8 cellular contexts compared by ENCODE assay signal in the genomic region with DNA sequence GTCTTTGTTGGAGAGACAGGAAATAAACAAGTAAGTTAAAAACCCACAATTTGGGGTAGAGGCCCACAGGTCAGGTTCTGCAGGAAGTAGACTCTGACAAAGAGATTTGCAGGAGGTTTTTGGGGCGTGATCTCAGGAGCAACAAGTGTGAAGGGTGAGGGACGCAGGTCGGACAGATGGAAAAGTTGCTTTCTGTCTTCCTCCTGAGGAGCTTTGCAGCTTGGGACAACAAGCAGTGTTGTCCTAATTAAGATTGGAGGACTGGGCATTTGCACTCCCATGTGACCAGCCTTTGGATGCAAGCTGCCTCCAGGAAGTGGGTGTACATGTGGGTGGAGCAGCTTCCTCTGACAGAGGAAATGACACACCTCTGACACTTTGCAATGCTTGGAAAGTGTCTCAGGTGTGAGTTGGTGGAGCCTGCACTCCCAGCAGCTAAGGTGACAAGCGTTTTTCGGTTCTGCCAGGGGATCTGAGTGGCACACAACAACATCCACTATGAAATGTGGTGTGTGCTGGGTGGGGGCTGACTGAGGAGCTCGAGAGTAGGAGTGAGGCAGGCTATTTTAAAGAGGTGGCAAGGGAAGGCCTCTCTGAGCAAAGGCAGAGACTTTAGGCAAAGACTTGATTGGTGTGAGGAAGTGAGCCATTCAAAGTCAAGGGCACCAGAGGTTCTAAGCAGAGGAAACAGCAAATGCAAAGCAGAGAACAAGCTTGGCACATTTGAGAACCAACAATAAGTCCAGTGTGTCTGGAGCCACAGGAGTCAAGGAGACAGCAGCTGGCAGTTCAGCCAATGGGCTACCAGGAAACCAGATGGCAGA.
DNase-seq lines count a peak whose midpoint lies in the region; ATAC-seq, FAIRE-seq and TF ChIP-seq lines count a peak whose summit lies in the region.

No MANE protein-coding gene starts in this region.

- H3K36me3 Mint-ChIP-seq in Calu3 (ENCODE audit: insufficient read depth, unreplicated experiment): no peaks in the 10 kb centered on the region
- peaks cover 0 to 4% (median 0%) of the 10 kb centered on the region in 3 donors for H3K36me3 Mint-ChIP-seq in immature natural killer cell

- no peak for DNase-seq in Calu3
- DNase-seq in activated CD8-positive, alpha-beta memory T cell treated with anti-CD3 and anti-CD28 coated beads, Interleukin-2, amount 50 U/mL, for 48 hours: peak; percentile 73
- peak; percentile 67 to 77 (median 70) for DNase-seq in immature natural killer cell
- DNase-seq in stimulated activated CD8-positive, alpha-beta memory T cell treated with anti-CD3 and anti-CD28 coated beads, Interleukin-7, amount 100 ng/mL, for 1 hour (ENCODE audit: low read depth in 2 of 2): peak; percentile 44 to 45
- no peak for DNase-seq in HCEC 1CT
- no peak for DNase-seq in cerebellar cortex (ENCODE audit: low spot score)
- DNase-seq in urothelium cell line (ENCODE audit: low spot score): no peak

- intact Hi-C loops in Calu3 (cut with micrococcal nuclease; ENCODE audit: unreplicated experiment): no loop called here

- no peak for FAIRE-seq in urothelium cell line (lab: Jason Lieb, UNC)

- no peaks in the 10 kb centered on the region for H3K9me3 Mint-ChIP-seq in Calu3 (ENCODE audit: low read depth, unreplicated experiment)
- H3K9me3 Mint-ChIP-seq in immature natural killer cell: no peaks in the 10 kb centered on the region

- CTCF ChIA-PET in Calu3 (lab: Charles Lee): no interaction called here

- peak; percentile 50 for ATAC-seq in HG03442 (IDR thresholded peaks at IDR 0.05; ENCODE audit: unreplicated experiment)

- H3K4me3 Mint-ChIP-seq in Calu3 (ENCODE audit: low read depth, unreplicated experiment) (no peak overlapping the region), immature natural killer cell (peak overlapping the region; percentile 78 to 84 (median 83))

- H3K4me1 Mint-ChIP-seq in Calu3 (ENCODE audit: low read depth, unreplicated experiment) (peaks cover 32% of the 10 kb centered on the region), immature natural killer cell (peaks cover 80 to 88% of the 10 kb centered on the region in 2 donors)

- no TSS peak for BruUV-seq in Calu3 (replicated peaks; lab: Mats Ljungman, UMichigan)

- H3K27ac Mint-ChIP-seq in Calu3 (ENCODE audit: unreplicated experiment) (peak overlapping the region; percentile 63), immature natural killer cell (peak overlapping the region; percentile 91 to 98 (median 96))

- H3K27me3 Mint-ChIP-seq in Calu3 (ENCODE audit: unreplicated experiment): no peaks in the 10 kb centered on the region
- peaks cover 6 to 8% (median 6%) of the 10 kb centered on the region in 3 donors for H3K27me3 Mint-ChIP-seq in immature natural killer cell (ENCODE audit: low read depth in 3 of 3)

- no peak for TF ChIP-seq CTCF in Calu3 (IDR thresholded peaks at IDR 0.05; ENCODE audit: unreplicated experiment)

Comparison
In these comparisons a context has a peak if more than half of its experiments do, and no peak if none do; other contexts are left out.
1. DNase-seq: peak in activated CD8-positive, alpha-beta memory T cell treated with anti-CD3 and anti-CD28 coated beads, Interleukin-2, amount 50 U/mL, for 48 hours (single experiment), immature natural killer cell (3 of 3) and stimulated activated CD8-positive, alpha-beta memory T cell treated with anti-CD3 and anti-CD28 coated beads, Interleukin-7, amount 100 ng/mL, for 1 hour (2 of 2); none in Calu3 (single experiment), HCEC 1CT (single experiment), cerebellar cortex (single experiment) and urothelium cell line (single experiment).